16 cellular contexts compared by ENCODE assay signal in genomic region chr20:37362821-37363220, GRCh38. TPM values are rescaled to one million over a fixed set of nuclear protein-coding genes. Genes with fewer than 3 reads are reported as not detected.
A peak's percentile ranks its signal among the peaks of the same experiment; 100 is the strongest.
DNase-seq lines count a peak whose midpoint lies in the region; ATAC-seq and TF ChIP-seq lines count a peak whose summit lies in the region.
"Had no signal": no experiment of that assay in that cellular context is flagged by ENCODE, and none has a peak within 500 bp of the region (broad histone marks: within the 10 kb centered on the region; RNA-seq: fewer than 3 reads in every experiment).

No MANE protein-coding gene starts in this region.

- peak; percentile 1 for DNase-seq in BE2C
- DNase-seq in chondrocyte (ENCODE audit: low spot score), result peak; percentile 42
- no peak for DNase-seq in progenitor cell of endocrine pancreas (ENCODE audit: low spot score, unreplicated experiment)
- no peak for DNase-seq in NCI-H187 (lab: John Stamatoyannopoulos, UW)
- no peak for DNase-seq in effector CD8-positive, alpha-beta T cell (lab: John Stamatoyannopoulos, UW)
- DNase-seq: DMS153, NCI-H1436, NCI-H2029 treated with DMSO at 0.1 percent for 48 hours, NCI-H2171 treated with DMSO at 0.1 percent for 48 hours, NCI-H748 treated with DMSO at 0.1 percent for 48 hours, OCI-M1, RPMI8226 had no signal

- no peaks in the 10 kb centered on the region for H3K4me1 ChIP-seq in BE2C
- peaks cover 13% of the 10 kb centered on the region; the same call in 1 of the 2 replicates for H3K4me1 ChIP-seq in HUES6 (ENCODE audit: control insufficient read depth, insufficient read depth, low read length)

- no peaks in the 10 kb centered on the region for H3K9me3 ChIP-seq in BE2C
- H3K9me3 ChIP-seq in HUES6 (ENCODE audit: control insufficient read depth, insufficient read depth, low read depth, low read length), result no peaks in the 10 kb centered on the region
- H3K9me3 ChIP-seq: A549, Caco-2 had no signal

- no peak overlapping the region for H3K4me3 Mint-ChIP-seq in chondrocyte (ENCODE audit: unreplicated experiment)
- no peak overlapping the region for H3K4me3 Mint-ChIP-seq in progenitor cell of endocrine pancreas (ENCODE audit: low read depth)

- no peaks in the 10 kb centered on the region for H3K4me1 Mint-ChIP-seq in chondrocyte (ENCODE audit: low read depth)
- no peaks in the 10 kb centered on the region for H3K4me1 Mint-ChIP-seq in progenitor cell of endocrine pancreas (ENCODE audit: low read depth)

- ATAC-seq in HG03521 (IDR thresholded peaks at IDR 0.05; ENCODE audit: unreplicated experiment), result no peak

- H3K27me3 ChIP-seq in BE2C, result no peaks in the 10 kb centered on the region
- H3K27me3 ChIP-seq in HUES6 (ENCODE audit: control insufficient read depth, insufficient read depth, low read length), result no peaks in the 10 kb centered on the region

- TF ChIP-seq CTCF in BE2C (IDR thresholded peaks at IDR 0.05; ENCODE audit: low read depth, low read length) (no peak), chondrocyte (IDR thresholded peaks at IDR 0.05) (no peak), progenitor cell of endocrine pancreas (IDR thresholded peaks at IDR 0.05; ENCODE audit: unreplicated experiment) (no peak)

- H3K36me3 Mint-ChIP-seq in chondrocyte (ENCODE audit: low read depth) (peaks cover 12% of the 10 kb centered on the region), progenitor cell of endocrine pancreas (ENCODE audit: insufficient read depth) (peaks cover 26% of the 10 kb centered on the region)

- H3K27ac ChIP-seq in HUES6 (ENCODE audit: low read depth, low read length), result no peak overlapping the region

- H3K9ac ChIP-seq in HUES6 (ENCODE audit: low read length), result peak overlapping the region; percentile 20

- H3K27ac Mint-ChIP-seq in chondrocyte (ENCODE audit: unreplicated experiment) (no peak overlapping the region), progenitor cell of endocrine pancreas (peak overlapping the region; percentile 20)

- H3K36me3 ChIP-seq in BE2C (peaks cover 4% of the 10 kb centered on the region), HUES6 (ENCODE audit: control insufficient read depth, insufficient read depth, low read length) (peaks cover 26% of the 10 kb centered on the region)

- H3K27me3 Mint-ChIP-seq in chondrocyte (ENCODE audit: low read depth) (no peaks in the 10 kb centered on the region), progenitor cell of endocrine pancreas (no peaks in the 10 kb centered on the region)

- H3K4me3 ChIP-seq in BE2C (ENCODE audit: low read depth, low read length), result no peak overlapping the region
- H3K4me3 ChIP-seq in HUES6 (ENCODE audit: low read depth, low read length), result no peak overlapping the region
- H3K4me3 ChIP-seq: A549 had no signal

- no peaks in the 10 kb centered on the region for H3K9me3 Mint-ChIP-seq in chondrocyte (ENCODE audit: low read depth)
- peaks cover 3% of the 10 kb centered on the region for H3K9me3 Mint-ChIP-seq in progenitor cell of endocrine pancreas (ENCODE audit: low read depth)

RNA-seq across cellular contexts. Expression of gene SRC, which starts 16.9 kb away (rescaled TPM):
- 12.5 TPM for polyA plus RNA-seq in BE2C (2012; ENCODE audit: insufficient read depth, insufficient read length, low read depth)
- 16.0 to 25.7 TPM (median 25.1 TPM) in 3 replicates for total RNA-seq in chondrocyte
- 126 and 128 TPM in 2 replicates for total RNA-seq in progenitor cell of endocrine pancreas

Comparison
In these comparisons a context has a peak if more than half of its experiments do, and no peak if none do; other contexts are left out.
1. DNase-seq: peak in BE2C (single experiment) and chondrocyte (single experiment); none in progenitor cell of endocrine pancreas (single experiment), NCI-H187 (0 of 2) and effector CD8-positive, alpha-beta T cell (single experiment).